15 cellular contexts compared by ENCODE assay signal in the genomic region with DNA sequence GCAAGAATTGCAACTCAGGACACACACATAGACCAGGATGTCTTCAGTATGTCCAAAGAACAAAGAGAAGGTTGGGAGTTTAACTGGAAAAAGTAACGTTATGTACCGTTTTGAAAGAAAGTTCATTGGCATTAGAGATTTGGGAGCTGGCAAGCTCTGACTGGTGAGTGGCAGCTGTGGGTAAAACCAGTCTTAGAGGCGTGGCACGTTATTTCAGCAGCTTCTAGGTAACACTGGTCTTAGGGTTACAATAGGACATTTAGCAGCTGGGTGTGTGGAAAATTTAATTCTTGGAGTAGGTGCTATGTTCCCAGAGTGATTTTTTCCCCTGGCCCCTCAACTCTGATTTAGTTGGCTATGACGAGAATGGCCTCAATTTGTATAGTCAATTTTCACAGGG. TPM values are rescaled to one million over a fixed set of nuclear protein-coding genes. Genes with fewer than 3 reads are reported as not detected.
DNase-seq lines count a peak whose midpoint lies in the region; ATAC-seq and TF ChIP-seq lines count a peak whose summit lies in the region.
"Had no signal": no experiment of that assay in that cellular context is flagged by ENCODE, and none has a peak within 500 bp of the region (broad histone marks: within the 10 kb centered on the region; RNA-seq: fewer than 3 reads in every experiment).

No MANE protein-coding gene starts in this region.

- no peaks in the 10 kb centered on the region for H3K79me2 ChIP-seq in OCI-LY7 (ENCODE audit: insufficient read depth, low read depth, low read length)

- H3K4me1 ChIP-seq in breast epithelium (no peaks in the 10 kb centered on the region), OCI-LY7 (ENCODE audit: insufficient read depth, low read length, poor library complexity, severe bottlenecking) (no peaks in the 10 kb centered on the region)
- H3K4me1 ChIP-seq: BLaER1 had no signal

- H2AFZ ChIP-seq in OCI-LY7 (ENCODE audit: low read length) = no peak overlapping the region
- H2AFZ ChIP-seq: GM23248 had no signal

- no peak overlapping the region for H3K27ac Mint-ChIP-seq in MCF 10A (ENCODE audit: low read depth, unreplicated experiment)
- H3K27ac Mint-ChIP-seq: B cell, CD14-positive monocyte had no signal

- CTCF ChIA-PET in MCF 10A (lab: Yijun Ruan, JAX) = interaction anchor here (0.6 to 5.0 kb wide), 41 partner anchors 10 to 1065 kb away, joined by 3 to 62 read pairs (median 6); a partner anchor contains a TSS
- CTCF ChIA-PET in OCI-LY7 (lab: Charles Lee; ENCODE audit: unreplicated experiment) = interaction anchor here (0.6 kb wide), 1 partner anchor 17 kb away, joined by 4 read pairs; no protein-coding TSS in a partner anchor

- H3K9me2 ChIP-seq in OCI-LY7 (ENCODE audit: insufficient read depth, low read length) = no peaks in the 10 kb centered on the region

- POLR2A ChIA-PET in MCF 10A (lab: Yijun Ruan, JAX) (interaction anchor here (0.6 to 2.9 kb wide), 14 partner anchors 10 to 348 kb away, joined by 3 to 15 read pairs (median 4); a partner anchor contains a TSS), OCI-LY7 (lab: Charles Lee) (no interaction called here)

- H3K27me3 ChIP-seq in breast epithelium = no peaks in the 10 kb centered on the region
- H3K27me3 ChIP-seq: BLaER1 had no signal

- H3K27ac ChIP-seq in breast epithelium = no peak overlapping the region
- H3K27ac ChIP-seq in OCI-LY7 (ENCODE audit: low read depth, low read length, poor library complexity, severe bottlenecking) = no peak overlapping the region
- H3K27ac ChIP-seq: 22Rv1, BLaER1, GM23248 had no signal

- TF ChIP-seq POLR2A in breast epithelium (IDR thresholded peaks at IDR 0.05) = no peak

- peaks cover 31% of the 10 kb centered on the region for H3K4me1 Mint-ChIP-seq in MCF 10A (ENCODE audit: insufficient read depth, unreplicated experiment)
- H3K4me1 Mint-ChIP-seq: B cell had no signal

- H3K4me3 ChIP-seq in breast epithelium (no peak overlapping the region), OCI-LY7 (ENCODE audit: low read depth, low read length, poor library complexity, severe bottlenecking) (no peak overlapping the region)
- H3K4me3 ChIP-seq: BLaER1, GM23248 had no signal

- H3K36me3 ChIP-seq in breast epithelium (no peaks in the 10 kb centered on the region), OCI-LY7 (ENCODE audit: insufficient read depth, low read length) (no peaks in the 10 kb centered on the region)
- H3K36me3 ChIP-seq: BLaER1 had no signal

- no peaks in the 10 kb centered on the region for H3K36me3 Mint-ChIP-seq in MCF 10A (ENCODE audit: insufficient read depth, unreplicated experiment)
- H3K36me3 Mint-ChIP-seq: CD14-positive monocyte; CD4-positive, alpha-beta memory T cell had no signal

- H3K9me3 ChIP-seq in breast epithelium = no peaks in the 10 kb centered on the region
- H3K9me3 ChIP-seq in OCI-LY7 (ENCODE audit: low read length) = no peaks in the 10 kb centered on the region

- intact Hi-C loops in MCF 10A (cut with micrococcal nuclease) (loop anchor here (5.0 to 10.0 kb wide), 3 partner anchors 47 to 487 kb away; a partner anchor contains a TSS), breast epithelium (cut with DNase I; ENCODE audit: low total_unique reads) (no loop called here), OCI-LY7 (cut with micrococcal nuclease; ENCODE audit: unreplicated experiment) (loop anchor here (5.0 kb wide), 2 partner anchors 244 to 484 kb away; no protein-coding TSS in a partner anchor)

- H3K4me2 ChIP-seq in OCI-LY7 (ENCODE audit: low read length) = no peak overlapping the region
- H3K4me2 ChIP-seq: BLaER1 had no signal

- peak; percentile 20 for DNase-seq in MCF 10A (ENCODE audit: unreplicated experiment)
- no peak for DNase-seq in breast epithelium (ENCODE audit: low spot score in 2 of 2)
- peak; percentile 36 for DNase-seq in myocyte (ENCODE audit: low read depth)
- no peak for DNase-seq in OCI-LY7 (ENCODE audit: low spot score)
- no peak for DNase-seq in ecto neural progenitor cell (ENCODE audit: low spot score)
- DNase-seq in UCSD-AML1 (lab: John Stamatoyannopoulos, UW; ENCODE audit: unreplicated experiment) = no peak
- DNase-seq: GF-D8 had no signal

- no peaks in the 10 kb centered on the region for H3K27me3 Mint-ChIP-seq in MCF 10A (ENCODE audit: insufficient read depth, unreplicated experiment)
- H3K27me3 Mint-ChIP-seq: B cell; CD4-positive, alpha-beta memory T cell had no signal

- H3K4me3 Mint-ChIP-seq in MCF 10A (ENCODE audit: unreplicated experiment) = no peak overlapping the region
- H3K4me3 Mint-ChIP-seq: B cell had no signal

- BruUV-seq in MCF 10A (replicated peaks; lab: Mats Ljungman, UMichigan) = no TSS peak
- BruUV-seq in OCI-LY7 (replicated peaks; lab: Mats Ljungman, UMichigan) = no TSS peak

- ATAC-seq in esophagus mucosa = peak; percentile 72
- no peak for ATAC-seq in HG02870 (IDR thresholded peaks at IDR 0.05; ENCODE audit: unreplicated experiment)

- no peaks in the 10 kb centered on the region for H3K9me3 Mint-ChIP-seq in MCF 10A (ENCODE audit: unreplicated experiment)

- TF ChIP-seq CTCF in MCF 10A (IDR thresholded peaks at IDR 0.05; ENCODE audit: unreplicated experiment) (no peak), breast epithelium (IDR thresholded peaks at IDR 0.05) (no peak), OCI-LY7 (conservative IDR thresholded peaks at IDR 0.05; ENCODE audit: low read length) (no peak)

- no peaks in the 10 kb centered on the region for H4K20me1 ChIP-seq in OCI-LY7 (ENCODE audit: insufficient read depth, low read length)

RNA-seq across cellular contexts. Expression of a gene that starts 19.2 kb away (rescaled TPM):
- total RNA-seq in MCF 10A (2022) (236 and 240 TPM in 2 replicates), breast epithelium (100 to 1,000 TPM; 124 to 207 (median 179) TPM), esophagus mucosa (177 TPM), myocyte (167 and 185 TPM in 2 replicates), OCI-LY7 (2022) (323 and 351 TPM in 2 replicates)
- polyA plus RNA-seq in myocyte (2012) = 83.7 TPM
- total RNA-seq in OCI-LY7 (2014; rRNA removed; shearing (Covaris generic)) = 429 and 516 TPM in 2 replicates

RNA-seq across cellular contexts. Expression of a gene that starts 57.3 kb away (rescaled TPM):
- total RNA-seq in MCF 10A (2022) (16.6 and 17.5 TPM in 2 replicates), breast epithelium (10 to 100 TPM in 2 of 3 donors, 1 to 10 TPM in 1; 8.8 to 18.4 (median 14.0) TPM), esophagus mucosa (7.6 TPM), myocyte (5.0 and 11.7 TPM in 2 replicates), OCI-LY7 (2022) (11.9 and 14.1 TPM in 2 replicates)
- 6.2 TPM for polyA plus RNA-seq in myocyte (2012)
- total RNA-seq in OCI-LY7 (2014; rRNA removed; shearing (Covaris generic)) = 7.1 and 10.1 TPM in 2 replicates

Comparison
In these comparisons a context has a peak if more than half of its experiments do, and no peak if none do; other contexts are left out.
1. DNase-seq: peak in MCF 10A (single experiment) and myocyte (single experiment); none in breast epithelium (0 of 2), OCI-LY7 (single experiment), ecto neural progenitor cell (single experiment) and UCSD-AML1 (single experiment).